15 cellular contexts compared by ENCODE assay signal in genomic region chr14:61615743-61616523, GRCh38.
DNase-seq lines count a peak whose midpoint lies in the region; ATAC-seq, FAIRE-seq and TF ChIP-seq lines count a peak whose summit lies in the region.
"Had no signal": no experiment of that assay in that cellular context is flagged by ENCODE, and none has a peak within 500 bp of the region (broad histone marks: within the 10 kb centered on the region; RNA-seq: fewer than 3 reads in every experiment).

No MANE protein-coding gene starts in this region.

- no peak overlapping the region for H3K4me3 Mint-ChIP-seq in neural progenitor cell
- H3K4me3 Mint-ChIP-seq: H9 had no signal

- BruUV-seq in PC-9 (replicated peaks; lab: Mats Ljungman, UMichigan) (no TSS peak), endothelial cell of umbilical vein (replicated peaks; lab: Mats Ljungman, UMichigan) (no TSS peak)

- peak overlapping the region; percentile 56; the same call in 1 of the 2 replicates for H2AFZ ChIP-seq in PC-9
- peak overlapping the region; percentile 64 for H2AFZ ChIP-seq in endothelial cell of umbilical vein (ENCODE audit: low read depth, low read length)
- H2AFZ ChIP-seq in neural progenitor cell (replicated peaks) = no peak overlapping the region

- H4K20me1 ChIP-seq in PC-9 (ENCODE audit: insufficient read depth) (no peaks in the 10 kb centered on the region), endothelial cell of umbilical vein (replicated peaks; ENCODE audit: control insufficient read depth, extremely low read depth, insufficient read depth, low read length) (no peaks in the 10 kb centered on the region), neural progenitor cell (ENCODE audit: low read depth) (no peaks in the 10 kb centered on the region)
- H4K20me1 ChIP-seq: BLaER1 treated with 17β-estradiol and CSF1 and Interleukin-3, amounts not matched to agents 10 nM and 100 nM had no signal

- no peaks in the 10 kb centered on the region for H3K9me1 ChIP-seq in endothelial cell of umbilical vein (replicated peaks; ENCODE audit: control insufficient read depth, extremely low read depth, insufficient read depth, low read length)

- no peaks in the 10 kb centered on the region for H3K79me2 ChIP-seq in PC-9 (ENCODE audit: low read depth)
- no peaks in the 10 kb centered on the region for H3K79me2 ChIP-seq in endothelial cell of umbilical vein (ENCODE audit: control insufficient read depth, insufficient read depth, low read length)
- no peaks in the 10 kb centered on the region for H3K79me2 ChIP-seq in neural progenitor cell (ENCODE audit: low read depth)

- H3K27me3 ChIP-seq in PC-9 (ENCODE audit: insufficient read depth, low read depth) (no peaks in the 10 kb centered on the region), endothelial cell of umbilical vein (ENCODE audit: control insufficient read depth in 2 of 2, insufficient read depth in 2 of 2, low read length in 2 of 2) (no peaks in the 10 kb centered on the region), neural progenitor cell (peaks cover 2% of the 10 kb centered on the region)
- H3K27me3 ChIP-seq: BLaER1 treated with 17β-estradiol and CSF1 and Interleukin-3, amounts not matched to agents 10 nM and 100 nM had no signal

- peaks cover 17% of the 10 kb centered on the region for H3F3A ChIP-seq in PC-9 (ENCODE audit: insufficient read depth, low read depth)
- peaks cover 7% of the 10 kb centered on the region for H3F3A ChIP-seq in neural progenitor cell (ENCODE audit: low read depth)

- H3K4me1 ChIP-seq in PC-9 (replicated peaks; ENCODE audit: insufficient read depth) (peaks cover 37% of the 10 kb centered on the region), endothelial cell of umbilical vein (ENCODE audit: control insufficient read depth, extremely low read depth, insufficient read depth, low read length) (peaks cover 32% of the 10 kb centered on the region), neural progenitor cell (peaks cover 7% of the 10 kb centered on the region)

- peaks cover 2% of the 10 kb centered on the region for H3K9me3 Mint-ChIP-seq in neural progenitor cell
- H3K9me3 Mint-ChIP-seq: H9 had no signal

- dilution Hi-C loops in endothelial cell of umbilical vein (cut with MboI; ENCODE audit: extremely low pct_ligation_motif_present, low sequenced_read_pairs) = no loop called here

- peak overlapping the region; percentile 59 for H3K4me2 ChIP-seq in PC-9
- no peak overlapping the region for H3K4me2 ChIP-seq in endothelial cell of umbilical vein (ENCODE audit: insufficient read depth, low read length)
- no peak overlapping the region for H3K4me2 ChIP-seq in neural progenitor cell
- H3K4me2 ChIP-seq: BLaER1 treated with 17β-estradiol and CSF1 and Interleukin-3, amounts not matched to agents 10 nM and 100 nM had no signal

- H3K9ac ChIP-seq in endothelial cell of umbilical vein (replicated peaks; ENCODE audit: extremely low read depth, insufficient read depth, low read length) (no peak overlapping the region), neural progenitor cell (no peak overlapping the region)
- H3K9ac ChIP-seq: BLaER1 treated with 17β-estradiol and CSF1 and Interleukin-3, amounts not matched to agents 10 nM and 100 nM had no signal

- H3K4me3 ChIP-seq in PC-9 = no peak overlapping the region
- H3K4me3 ChIP-seq in endothelial cell of umbilical vein (replicated peaks in 1 of 3; ENCODE audit: insufficient read depth in 1 of 3, low read depth in 1 of 3, low read length in 3 of 3) = no peak overlapping the region
- no peak overlapping the region for H3K4me3 ChIP-seq in neural progenitor cell
- H3K4me3 ChIP-seq: BLaER1 treated with 17β-estradiol and CSF1 and Interleukin-3, amounts not matched to agents 10 nM and 100 nM had no signal

- DNase-seq in Daoy (ENCODE audit: low read depth) (peak; percentile 59), PC-9 (peak; percentile 71 to 89), endothelial cell of umbilical vein (ENCODE audit: low read depth, low spot score) (peak; percentile 77), neural progenitor cell (ENCODE audit: low spot score) (no peak), MV-4-11 (lab: John Stamatoyannopoulos, UW) (no peak), omental fat pad (ENCODE audit: low spot score) (no peak)
- no peak for DNase-seq in activated CD4-positive, alpha-beta T cell treated with anti-CD3 and anti-CD28 coated beads, Interleukin-2, amount 50 U/mL, for 4 hours
- DNase-seq: activated CD4-positive, alpha-beta T cell treated with anti-CD3 and anti-CD28 coated beads, Interleukin-2, amount 50 U/mL, for 48 hours; activated effector memory CD4-positive, alpha-beta T cell treated with Interleukin-2 at 50 U/mL for 16 hours; central memory CD4-positive, alpha-beta T cell; H9; NCI-H1105; stimulated activated naive CD8-positive, alpha-beta T cell treated with anti-CD3 and anti-CD28 coated beads, Interleukin-15, Interleukin-2, amounts not matched to agents 100 U/mL and 50 U/mL, for 24 hours had no signal

- peaks cover 4% of the 10 kb centered on the region for H3K27me3 Mint-ChIP-seq in neural progenitor cell (ENCODE audit: insufficient read depth, low read depth)

- POLR2A ChIA-PET in PC-9 (lab: Charles Lee; ENCODE audit: unreplicated experiment) = interaction anchor here (0.6 to 0.9 kb wide), 7 partner anchors 14 to 181 kb away, joined by 3 to 10 read pairs (median 4); partner anchors contain the start of gene SNAPC1
- POLR2A ChIA-PET in endothelial cell of umbilical vein (lab: Charles Lee) = no interaction called here

- TF ChIP-seq CTCF in PC-9 (conservative IDR thresholded peaks at IDR 0.05) = no peak
- TF ChIP-seq CTCF in endothelial cell of umbilical vein (IDR thresholded peaks at IDR 0.05; ENCODE audit: extremely low read depth in 1 of 2, insufficient read depth in 1 of 2, low read depth in 1 of 2, low read length in 2 of 2) = no peak
- TF ChIP-seq CTCF in neural progenitor cell (IDR thresholded peaks at IDR 0.05) = no peak
- TF ChIP-seq CTCF in omental fat pad (IDR thresholded peaks at IDR 0.05) = no peak

- H3K36me3 ChIP-seq in PC-9 (ENCODE audit: low read depth) = no peaks in the 10 kb centered on the region
- H3K36me3 ChIP-seq in endothelial cell of umbilical vein (ENCODE audit: control insufficient read depth in 2 of 2, extremely low read depth in 1 of 2, insufficient read depth in 2 of 2, low read length in 2 of 2) = no peaks in the 10 kb centered on the region
- H3K36me3 ChIP-seq in neural progenitor cell = no peaks in the 10 kb centered on the region
- H3K36me3 ChIP-seq: BLaER1 treated with 17β-estradiol and CSF1 and Interleukin-3, amounts not matched to agents 10 nM and 100 nM had no signal

- peaks cover 12% of the 10 kb centered on the region for H3K4me1 Mint-ChIP-seq in neural progenitor cell

- H3K9me3 ChIP-seq in PC-9 (ENCODE audit: insufficient read depth, low read depth) (no peaks in the 10 kb centered on the region), endothelial cell of umbilical vein (replicated peaks; ENCODE audit: control insufficient read depth, insufficient read depth, low read length) (no peaks in the 10 kb centered on the region), neural progenitor cell (ENCODE audit: low read depth) (no peaks in the 10 kb centered on the region)
- H3K9me3 ChIP-seq: BLaER1 treated with 17β-estradiol and CSF1 and Interleukin-3, amounts not matched to agents 10 nM and 100 nM had no signal

- FAIRE-seq in endothelial cell of umbilical vein (lab: Jason Lieb, UNC) = peak; percentile 24

- intact Hi-C loops in PC-9 (cut with micrococcal nuclease; ENCODE audit: unreplicated experiment) (loop anchor here (1.0 to 2.0 kb wide), 5 partner anchors 41 to 144 kb away; partner anchors contain the start of gene HIF1A), endothelial cell of umbilical vein (cut with micrococcal nuclease) (no loop called here)

- no peak for TF ChIP-seq POLR2A in endothelial cell of umbilical vein (IDR thresholded peaks at IDR 0.05; ENCODE audit: low read depth, low read length)

- no peaks in the 10 kb centered on the region for H3K9me2 ChIP-seq in PC-9 (ENCODE audit: insufficient read depth)

- H3K27ac ChIP-seq in PC-9 = peak overlapping the region; percentile 74
- H3K27ac ChIP-seq in endothelial cell of umbilical vein (ENCODE audit: insufficient read depth, low read depth, low read length) = peak overlapping the region; percentile 24
- H3K27ac ChIP-seq in neural progenitor cell = no peak overlapping the region
- H3K27ac ChIP-seq: BLaER1 treated with 17β-estradiol and CSF1 and Interleukin-3, amounts not matched to agents 10 nM and 100 nM had no signal

- peak overlapping the region; percentile 4 for H3K27ac Mint-ChIP-seq in neural progenitor cell
- H3K27ac Mint-ChIP-seq: H9 had no signal

- CTCF ChIA-PET in PC-9 (lab: Charles Lee) = interaction anchor here (0.6 to 1.2 kb wide), 2 partner anchors 51 to 634 kb away, joined by 3 read pairs; no protein-coding TSS in a partner anchor
- CTCF ChIA-PET in endothelial cell of umbilical vein (lab: Charles Lee) = interaction anchor here (0.8 to 1.8 kb wide), 3 partner anchors 15 to 46 kb away, joined by 3 to 7 read pairs (median 5); no protein-coding TSS in a partner anchor

- H3K36me3 Mint-ChIP-seq in neural progenitor cell = no peaks in the 10 kb centered on the region

- ATAC-seq in omental fat pad (ENCODE audit: low FRiP score) = no peak
- ATAC-seq in GM19328 (IDR thresholded peaks at IDR 0.05; ENCODE audit: unreplicated experiment) = no peak
- ATAC-seq: stimulated activated naive CD8-positive, alpha-beta T cell treated with anti-CD3 and anti-CD28 coated beads, Interleukin-15, Interleukin-2, amounts not matched to agents 100 U/mL and 50 U/mL, for 24 hours had no signal

TF ChIP-seq in endothelial cell of umbilical vein, 7 proteins besides CTCF, POLR2A, EP300 and RAD21:
- TF ChIP-seq FOS (IDR thresholded peaks at IDR 0.05; ENCODE audit: borderline replicate concordance, insufficient read depth, low read length) (no peak), JUN (IDR thresholded peaks at IDR 0.05; ENCODE audit: borderline replicate concordance, insufficient read depth, insufficient read length, low read depth) (no peak), MYC (IDR thresholded peaks at IDR 0.05; ENCODE audit: low read depth, low read length) (no peak), EZH2 (IDR thresholded peaks at IDR 0.05; ENCODE audit: borderline replicate concordance, low read depth, low read length, severe bottlenecking) (no peak), POLR2AphosphoS5 (IDR thresholded peaks at IDR 0.05; ENCODE audit: insufficient read depth, low read depth, low read length) (no peak)

Comparison
In these comparisons a context has a peak if more than half of its experiments do, and no peak if none do; other contexts are left out.
1. DNase-seq: peak in Daoy (single experiment), PC-9 (2 of 2) and endothelial cell of umbilical vein (single experiment); none in neural progenitor cell (single experiment), activated CD4-positive, alpha-beta T cell treated with anti-CD3 and anti-CD28 coated beads, Interleukin-2, amount 50 U/mL, for 4 hours (0 of 2), MV-4-11 (single experiment) and omental fat pad (single experiment).